In the genomic region with DNA sequence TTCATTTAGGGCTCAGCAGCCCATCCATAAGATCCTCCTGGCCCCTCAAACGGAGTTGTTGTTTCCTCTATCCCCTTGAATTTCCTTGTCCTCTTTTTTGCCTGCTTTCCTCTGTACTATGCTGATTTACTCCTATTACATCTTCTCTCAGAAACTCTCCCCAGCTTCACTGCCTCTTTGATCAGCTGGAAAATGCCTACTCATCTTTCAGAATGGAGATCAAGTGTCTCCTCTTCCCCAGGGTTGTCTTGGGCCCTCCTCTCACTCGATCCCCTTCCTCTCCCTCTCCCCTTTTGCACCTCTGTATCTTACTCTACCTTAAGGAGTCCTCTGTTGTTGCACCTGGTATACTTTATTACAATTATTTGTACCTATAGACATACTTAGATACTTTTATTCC, we compare ENCODE assay signal across 1 cellular context.
TF ChIP-seq lines count a peak whose summit lies in the region.

No MANE protein-coding gene starts in this region.

TF ChIP-seq in GM23338, 12 proteins besides CTCF, POLR2A, EP300 and RAD21:
- TF ChIP-seq, protein P1, sequence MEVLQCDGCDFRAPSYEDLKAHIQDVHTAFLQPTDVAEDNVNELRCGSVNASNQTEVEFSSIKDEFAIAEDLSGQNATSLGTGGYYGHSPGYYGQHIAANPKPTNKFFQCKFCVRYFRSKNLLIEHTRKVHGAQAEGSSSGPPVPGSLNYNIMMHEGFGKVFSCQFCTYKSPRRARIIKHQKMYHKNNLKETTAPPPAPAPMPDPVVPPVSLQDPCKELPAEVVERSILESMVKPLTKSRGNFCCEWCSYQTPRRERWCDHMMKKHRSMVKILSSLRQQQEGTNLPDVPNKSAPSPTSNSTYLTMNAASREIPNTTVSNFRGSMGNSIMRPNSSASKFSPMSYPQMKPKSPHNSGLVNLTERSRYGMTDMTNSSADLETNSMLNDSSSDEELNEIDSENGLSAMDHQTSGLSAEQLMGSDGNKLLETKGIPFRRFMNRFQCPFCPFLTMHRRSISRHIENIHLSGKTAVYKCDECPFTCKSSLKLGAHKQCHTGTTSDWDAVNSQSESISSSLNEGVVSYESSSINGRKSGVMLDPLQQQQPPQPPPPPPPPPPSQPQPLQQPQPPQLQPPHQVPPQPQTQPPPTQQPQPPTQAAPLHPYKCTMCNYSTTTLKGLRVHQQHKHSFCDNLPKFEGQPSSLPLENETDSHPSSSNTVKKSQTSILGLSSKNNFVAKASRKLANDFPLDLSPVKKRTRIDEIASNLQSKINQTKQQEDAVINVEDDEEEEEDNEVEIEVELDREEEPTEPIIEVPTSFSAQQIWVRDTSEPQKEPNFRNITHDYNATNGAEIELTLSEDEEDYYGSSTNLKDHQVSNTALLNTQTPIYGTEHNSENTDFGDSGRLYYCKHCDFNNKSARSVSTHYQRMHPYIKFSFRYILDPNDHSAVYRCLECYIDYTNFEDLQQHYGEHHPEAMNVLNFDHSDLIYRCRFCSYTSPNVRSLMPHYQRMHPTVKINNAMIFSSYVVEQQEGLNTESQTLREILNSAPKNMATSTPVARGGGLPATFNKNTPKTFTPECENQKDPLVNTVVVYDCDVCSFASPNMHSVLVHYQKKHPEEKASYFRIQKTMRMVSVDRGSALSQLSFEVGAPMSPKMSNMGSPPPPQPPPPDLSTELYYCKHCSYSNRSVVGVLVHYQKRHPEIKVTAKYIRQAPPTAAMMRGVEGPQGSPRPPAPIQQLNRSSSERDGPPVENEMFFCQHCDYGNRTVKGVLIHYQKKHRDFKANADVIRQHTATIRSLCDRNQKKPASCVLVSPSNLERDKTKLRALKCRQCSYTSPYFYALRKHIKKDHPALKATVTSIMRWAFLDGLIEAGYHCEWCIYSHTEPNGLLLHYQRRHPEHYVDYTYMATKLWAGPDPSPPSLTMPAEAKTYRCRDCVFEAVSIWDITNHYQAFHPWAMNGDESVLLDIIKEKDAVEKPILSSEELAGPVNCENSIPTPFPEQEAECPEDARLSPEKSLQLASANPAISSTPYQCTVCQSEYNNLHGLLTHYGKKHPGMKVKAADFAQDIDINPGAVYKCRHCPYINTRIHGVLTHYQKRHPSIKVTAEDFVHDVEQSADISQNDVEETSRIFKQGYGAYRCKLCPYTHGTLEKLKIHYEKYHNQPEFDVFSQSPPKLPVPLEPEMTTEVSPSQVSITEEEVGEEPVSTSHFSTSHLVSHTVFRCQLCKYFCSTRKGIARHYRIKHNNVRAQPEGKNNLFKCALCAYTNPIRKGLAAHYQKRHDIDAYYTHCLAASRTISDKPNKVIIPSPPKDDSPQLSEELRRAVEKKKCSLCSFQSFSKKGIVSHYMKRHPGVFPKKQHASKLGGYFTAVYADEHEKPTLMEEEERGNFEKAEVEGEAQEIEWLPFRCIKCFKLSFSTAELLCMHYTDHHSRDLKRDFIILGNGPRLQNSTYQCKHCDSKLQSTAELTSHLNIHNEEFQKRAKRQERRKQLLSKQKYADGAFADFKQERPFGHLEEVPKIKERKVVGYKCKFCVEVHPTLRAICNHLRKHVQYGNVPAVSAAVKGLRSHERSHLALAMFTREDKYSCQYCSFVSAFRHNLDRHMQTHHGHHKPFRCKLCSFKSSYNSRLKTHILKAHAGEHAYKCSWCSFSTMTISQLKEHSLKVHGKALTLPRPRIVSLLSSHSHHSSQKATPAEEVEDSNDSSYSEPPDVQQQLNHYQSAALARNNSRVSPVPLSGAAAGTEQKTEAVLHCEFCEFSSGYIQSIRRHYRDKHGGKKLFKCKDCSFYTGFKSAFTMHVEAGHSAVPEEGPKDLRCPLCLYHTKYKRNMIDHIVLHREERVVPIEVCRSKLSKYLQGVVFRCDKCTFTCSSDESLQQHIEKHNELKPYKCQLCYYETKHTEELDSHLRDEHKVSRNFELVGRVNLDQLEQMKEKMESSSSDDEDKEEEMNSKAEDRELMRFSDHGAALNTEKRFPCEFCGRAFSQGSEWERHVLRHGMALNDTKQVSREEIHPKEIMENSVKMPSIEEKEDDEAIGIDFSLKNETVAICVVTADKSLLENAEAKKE (CRISPR knock-in tag; IDR thresholded peaks at IDR 0.05): no peak
- TF ChIP-seq ZNF114 (CRISPR knock-in tag; IDR thresholded peaks at IDR 0.05) (no peak), NANOG (IDR thresholded peaks at IDR 0.05; ENCODE audit: borderline replicate concordance) (no peak), CREB1 (CRISPR knock-in tag; IDR thresholded peaks at IDR 0.05; ENCODE audit: low read depth) (no peak), POLR2AphosphoS5 (IDR thresholded peaks at IDR 0.05; ENCODE audit: low read depth) (no peak), JUNB (IDR thresholded peaks at IDR 0.05; ENCODE audit: unreplicated experiment) (no peak), EZH2phosphoT487 (IDR thresholded peaks at IDR 0.05; ENCODE audit: unreplicated experiment) (no peak), ZNF331 (CRISPR knock-in tag; IDR thresholded peaks at IDR 0.05; ENCODE audit: low read depth) (no peak), EZH2 (IDR thresholded peaks at IDR 0.05; ENCODE audit: low read depth, unreplicated experiment) (no peak), STAT1 (IDR thresholded peaks at IDR 0.05; ENCODE audit: unreplicated experiment) (no peak)
- TF ChIP-seq, protein P2, sequence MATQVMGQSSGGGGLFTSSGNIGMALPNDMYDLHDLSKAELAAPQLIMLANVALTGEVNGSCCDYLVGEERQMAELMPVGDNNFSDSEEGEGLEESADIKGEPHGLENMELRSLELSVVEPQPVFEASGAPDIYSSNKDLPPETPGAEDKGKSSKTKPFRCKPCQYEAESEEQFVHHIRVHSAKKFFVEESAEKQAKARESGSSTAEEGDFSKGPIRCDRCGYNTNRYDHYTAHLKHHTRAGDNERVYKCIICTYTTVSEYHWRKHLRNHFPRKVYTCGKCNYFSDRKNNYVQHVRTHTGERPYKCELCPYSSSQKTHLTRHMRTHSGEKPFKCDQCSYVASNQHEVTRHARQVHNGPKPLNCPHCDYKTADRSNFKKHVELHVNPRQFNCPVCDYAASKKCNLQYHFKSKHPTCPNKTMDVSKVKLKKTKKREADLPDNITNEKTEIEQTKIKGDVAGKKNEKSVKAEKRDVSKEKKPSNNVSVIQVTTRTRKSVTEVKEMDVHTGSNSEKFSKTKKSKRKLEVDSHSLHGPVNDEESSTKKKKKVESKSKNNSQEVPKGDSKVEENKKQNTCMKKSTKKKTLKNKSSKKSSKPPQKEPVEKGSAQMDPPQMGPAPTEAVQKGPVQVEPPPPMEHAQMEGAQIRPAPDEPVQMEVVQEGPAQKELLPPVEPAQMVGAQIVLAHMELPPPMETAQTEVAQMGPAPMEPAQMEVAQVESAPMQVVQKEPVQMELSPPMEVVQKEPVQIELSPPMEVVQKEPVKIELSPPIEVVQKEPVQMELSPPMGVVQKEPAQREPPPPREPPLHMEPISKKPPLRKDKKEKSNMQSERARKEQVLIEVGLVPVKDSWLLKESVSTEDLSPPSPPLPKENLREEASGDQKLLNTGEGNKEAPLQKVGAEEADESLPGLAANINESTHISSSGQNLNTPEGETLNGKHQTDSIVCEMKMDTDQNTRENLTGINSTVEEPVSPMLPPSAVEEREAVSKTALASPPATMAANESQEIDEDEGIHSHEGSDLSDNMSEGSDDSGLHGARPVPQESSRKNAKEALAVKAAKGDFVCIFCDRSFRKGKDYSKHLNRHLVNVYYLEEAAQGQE (IDR thresholded peaks at IDR 0.05; ENCODE audit: unreplicated experiment): no peak
- TF ChIP-seq, protein P3, sequence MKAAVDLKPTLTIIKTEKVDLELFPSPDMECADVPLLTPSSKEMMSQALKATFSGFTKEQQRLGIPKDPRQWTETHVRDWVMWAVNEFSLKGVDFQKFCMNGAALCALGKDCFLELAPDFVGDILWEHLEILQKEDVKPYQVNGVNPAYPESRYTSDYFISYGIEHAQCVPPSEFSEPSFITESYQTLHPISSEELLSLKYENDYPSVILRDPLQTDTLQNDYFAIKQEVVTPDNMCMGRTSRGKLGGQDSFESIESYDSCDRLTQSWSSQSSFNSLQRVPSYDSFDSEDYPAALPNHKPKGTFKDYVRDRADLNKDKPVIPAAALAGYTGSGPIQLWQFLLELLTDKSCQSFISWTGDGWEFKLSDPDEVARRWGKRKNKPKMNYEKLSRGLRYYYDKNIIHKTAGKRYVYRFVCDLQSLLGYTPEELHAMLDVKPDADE (IDR thresholded peaks at IDR 0.05): no peak
